Comparison of ENCODE assay signal across 12 cellular contexts in the genomic region with DNA sequence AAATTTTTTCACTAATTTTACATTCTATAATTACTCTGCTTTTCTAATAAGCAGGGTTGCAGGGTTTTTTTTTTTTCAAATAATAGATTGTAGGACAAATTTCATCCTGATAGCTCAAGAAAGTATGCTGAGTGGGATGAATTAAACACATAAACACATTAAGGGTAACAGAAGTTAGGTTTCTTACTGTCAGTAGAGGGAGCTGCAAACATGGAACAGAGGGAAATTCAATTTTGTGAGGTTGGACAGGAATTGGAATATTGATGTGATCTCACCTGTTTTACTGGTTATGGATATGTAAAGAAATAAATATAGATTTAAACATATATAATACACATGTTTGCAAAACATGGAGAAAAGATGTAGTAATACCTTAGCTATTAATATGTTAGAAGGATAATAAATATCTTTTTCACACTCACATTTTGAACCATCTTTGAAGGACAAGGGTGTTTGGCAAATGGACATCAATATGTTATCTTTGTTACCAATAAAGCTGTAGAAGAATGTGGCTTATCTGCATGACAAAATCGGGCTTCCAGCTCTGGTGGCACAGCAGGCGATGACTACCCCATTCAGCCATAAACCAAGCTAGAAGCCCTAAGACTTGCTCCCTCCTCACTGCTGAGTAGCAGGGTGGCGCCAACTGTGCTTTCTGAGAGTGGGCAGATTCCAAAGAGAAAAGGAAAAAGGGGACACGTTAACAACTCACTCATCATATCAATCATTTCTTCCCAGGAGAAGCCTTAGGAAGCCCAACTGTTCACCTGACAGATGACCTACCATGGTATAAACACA.
DNase-seq lines count a peak whose midpoint lies in the region; ATAC-seq and TF ChIP-seq lines count a peak whose summit lies in the region.
"Had no signal": no experiment of that assay in that cellular context is flagged by ENCODE, and none has a peak within 500 bp of the region (broad histone marks: within the 10 kb centered on the region; RNA-seq: fewer than 3 reads in every experiment).

No MANE protein-coding gene starts in this region.

- H3K27ac ChIP-seq in OCI-LY3 (ENCODE audit: low read length) = no peak overlapping the region
- H3K27ac ChIP-seq: coronary artery, testis had no signal

- H3K9me3 ChIP-seq in OCI-LY3 (ENCODE audit: insufficient read depth, low read length) = no peaks in the 10 kb centered on the region
- H3K9me3 ChIP-seq: testis had no signal

- no peaks in the 10 kb centered on the region for H3K27me3 ChIP-seq in OCI-LY3 (ENCODE audit: low read depth, low read length)
- H3K27me3 ChIP-seq in H7 (ENCODE audit: control insufficient read depth, insufficient read depth, low read length) = no peaks in the 10 kb centered on the region
- H3K27me3 ChIP-seq: testis had no signal

- no peaks in the 10 kb centered on the region for H4K20me1 ChIP-seq in OCI-LY3 (ENCODE audit: insufficient read depth, low read length)

- H3K4me3 ChIP-seq in OCI-LY3 (ENCODE audit: low read length) (no peak overlapping the region), epithelial cell of esophagus (ENCODE audit: low read length) (no peak overlapping the region), retinal pigment epithelial cell (ENCODE audit: low read length) (no peak overlapping the region), H7 (ENCODE audit: insufficient read depth, low read depth, low read length) (no peak overlapping the region)
- H3K4me3 ChIP-seq: coronary artery, testis had no signal

- H3K9ac ChIP-seq in OCI-LY3 (ENCODE audit: low read length) = no peak overlapping the region

- no peak for DNase-seq in epithelial cell of esophagus (ENCODE audit: low read depth)
- DNase-seq in retinal pigment epithelial cell (ENCODE audit: low read depth) = no peak
- no peak for DNase-seq in H7
- no peak for DNase-seq in NCI-H446 treated with DMSO at 0.1 percent for 48 hours (lab: John Stamatoyannopoulos, UW)
- DNase-seq: Calu3, NCI-H510A treated with DMSO at 0.1 percent for 48 hours, Right ventricle myocardium superior, testis had no signal

- ATAC-seq in HG02981 (IDR thresholded peaks at IDR 0.05; ENCODE audit: unreplicated experiment) = no peak

- H3K79me2 ChIP-seq in OCI-LY3 (ENCODE audit: low read length) = no peaks in the 10 kb centered on the region

- H3K36me3 ChIP-seq in OCI-LY3 (replicated peaks; ENCODE audit: low read depth, low read length) (no peaks in the 10 kb centered on the region), H7 (replicated peaks; ENCODE audit: control insufficient read depth, insufficient read depth, low read length) (no peaks in the 10 kb centered on the region)

- 0 out of 3 replicates have a peak, but pooled peaks have one; percentile 9 for TF ChIP-seq CTCF in GM12872 (IDR thresholded peaks at IDR 0.05; ENCODE audit: insufficient read depth, low read depth, low read length)
- peak; percentile 11; the same call in 1 of the 2 replicates for TF ChIP-seq CTCF in OCI-LY3 (IDR thresholded peaks at IDR 0.05; ENCODE audit: low read depth, low read length)
- TF ChIP-seq CTCF in epithelial cell of esophagus (IDR thresholded peaks at IDR 0.05; ENCODE audit: insufficient read depth, low read depth, low read length, missing control alignments) = peak; percentile 32
- peak; percentile 64 for TF ChIP-seq CTCF in retinal pigment epithelial cell (conservative IDR thresholded peaks at IDR 0.05; ENCODE audit: low read depth, low read length)

- H2AFZ ChIP-seq in OCI-LY3 (ENCODE audit: low read depth, low read length) = no peak overlapping the region

- H3K4me2 ChIP-seq in OCI-LY3 (ENCODE audit: low read length) = no peak overlapping the region

- peaks cover 5% of the 10 kb centered on the region for H3K4me1 ChIP-seq in OCI-LY3 (ENCODE audit: low read length)
- H3K4me1 ChIP-seq: testis had no signal

Comparison
In these comparisons a context has a peak if more than half of its experiments do, and no peak if none do; other contexts are left out.
1. CTCF ChIP-seq: peak in every context shown above with its lines; median percentile 64 in retinal pigment epithelial cell; 32 in epithelial cell of esophagus; 11 in OCI-LY3; 9 in GM12872.